ENCODE assay signal across 21 cellular contexts in the genomic region with DNA sequence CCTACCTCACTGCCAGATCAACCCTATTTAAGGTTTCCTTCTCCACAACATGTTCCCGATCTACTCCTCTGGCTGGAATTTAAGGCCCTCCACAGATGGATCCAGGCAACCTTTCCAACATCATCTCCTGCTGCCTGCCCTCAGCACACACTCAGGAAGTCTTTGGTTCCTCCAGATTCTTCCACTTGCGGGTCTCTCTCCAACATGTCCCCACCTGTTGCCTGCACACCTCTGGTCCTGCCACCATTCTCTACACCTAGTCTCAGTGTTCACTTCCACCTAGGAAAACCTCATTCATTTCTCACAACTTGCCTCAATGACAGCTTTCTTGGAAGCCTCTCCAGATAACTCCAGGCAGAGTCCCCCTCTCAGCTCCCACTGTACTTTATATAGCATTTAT.
"Had no signal": no experiment of that assay in that cellular context is flagged by ENCODE, and none has a peak within 500 bp of the region (broad histone marks: within the 10 kb centered on the region; RNA-seq: fewer than 3 reads in every experiment).

No MANE protein-coding gene starts in this region.

- FAIRE-seq: frontal cortex, islet of Langerhans had no signal

- ATAC-seq: heart right ventricle; left lobe of liver; naive thymus-derived CD4-positive, alpha-beta T cell; right lobe of liver; stimulated activated memory B cell treated with anti-CD40 and anti-IgM and Interleukin-4, amounts not matched to agents 10 μg/mL and 1 μg/mL and 100 μg/mL, for 72 hours; stimulated activated naive CD8-positive, alpha-beta T cell treated with anti-CD3 and anti-CD28 coated beads, Interleukin-15, amount 100 ng/mL, for 72 hours; upper lobe of right lung had no signal

- H3K27ac Mint-ChIP-seq: naive thymus-derived CD4-positive, alpha-beta T cell; nephron progenitor cell; stimulated activated memory B cell treated with anti-CD40 and anti-IgM and Interleukin-4, amounts not matched to agents 10 μg/mL and 1 μg/mL and 100 μg/mL, for 72 hours had no signal

- H3K9me3 Mint-ChIP-seq: stimulated activated memory B cell treated with anti-CD40 and anti-IgM and Interleukin-4, amounts not matched to agents 10 μg/mL and 1 μg/mL and 100 μg/mL, for 72 hours; stimulated activated naive CD8-positive, alpha-beta T cell treated with anti-CD3 and anti-CD28 coated beads, Interleukin-15, amount 100 ng/mL, for 72 hours had no signal

- H3K4me3 Mint-ChIP-seq: naive thymus-derived CD4-positive, alpha-beta T cell; nephron progenitor cell; stimulated activated memory B cell treated with anti-CD40 and anti-IgM and Interleukin-4, amounts not matched to agents 10 μg/mL and 1 μg/mL and 100 μg/mL, for 72 hours; stimulated activated naive CD8-positive, alpha-beta T cell treated with anti-CD3 and anti-CD28 coated beads, Interleukin-15, amount 100 ng/mL, for 72 hours had no signal

- H3K9me3 ChIP-seq: heart right ventricle, prostate gland, right lobe of liver, spleen, testis, tibial nerve, upper lobe of right lung had no signal

- H3K27me3 ChIP-seq: testis, upper lobe of right lung had no signal

- H2AFZ ChIP-seq: parathyroid adenoma had no signal

- H3K79me2 ChIP-seq: parathyroid adenoma had no signal

- H3K36me3 ChIP-seq: heart right ventricle, prostate gland, right lobe of liver, spleen, tibial nerve, upper lobe of right lung had no signal

- H3K27ac ChIP-seq: heart right ventricle, parathyroid adenoma, prostate gland, right lobe of liver, spleen, testis, tibial nerve, upper lobe of right lung had no signal

- H3K36me3 Mint-ChIP-seq: naive thymus-derived CD4-positive, alpha-beta T cell; stimulated activated memory B cell treated with anti-CD40 and anti-IgM and Interleukin-4, amounts not matched to agents 10 μg/mL and 1 μg/mL and 100 μg/mL, for 72 hours had no signal

- H3K9ac ChIP-seq: parathyroid adenoma had no signal

- DNase-seq: dermis blood vessel endothelial cell; heart right ventricle; hypothalamus; mammary epithelial cell; naive thymus-derived CD4-positive, alpha-beta T cell; nephron progenitor cell; right lobe of liver; spleen; stimulated activated CD4-positive, alpha-beta T cell treated with anti-CD3 and anti-CD28 coated beads, Interleukin-15, amount 100 ng/mL, for 24 hours; stimulated activated CD4-positive, alpha-beta T cell treated with anti-CD3 and anti-CD28 coated beads, Interleukin-1b, Interleukin-23, amount 100 ng/mL, for 48 hours; stimulated activated CD4-positive, alpha-beta T cell treated with anti-CD3 and anti-CD28 coated beads, Interleukin-4, amount 100 ng/mL, for 24 hours; stimulated activated naive CD8-positive, alpha-beta T cell treated with anti-CD3 and anti-CD28 coated beads, Interleukin-15, amount 100 ng/mL, for 72 hours; testis; upper lobe of right lung had no signal

- H3K4me1 ChIP-seq: prostate gland, right lobe of liver, testis, tibial nerve, upper lobe of right lung had no signal

- H3K4me3 ChIP-seq: heart right ventricle, prostate gland, right lobe of liver, spleen, testis, tibial nerve, upper lobe of right lung had no signal
